37 cellular contexts compared by ENCODE assay signal in the genomic region with DNA sequence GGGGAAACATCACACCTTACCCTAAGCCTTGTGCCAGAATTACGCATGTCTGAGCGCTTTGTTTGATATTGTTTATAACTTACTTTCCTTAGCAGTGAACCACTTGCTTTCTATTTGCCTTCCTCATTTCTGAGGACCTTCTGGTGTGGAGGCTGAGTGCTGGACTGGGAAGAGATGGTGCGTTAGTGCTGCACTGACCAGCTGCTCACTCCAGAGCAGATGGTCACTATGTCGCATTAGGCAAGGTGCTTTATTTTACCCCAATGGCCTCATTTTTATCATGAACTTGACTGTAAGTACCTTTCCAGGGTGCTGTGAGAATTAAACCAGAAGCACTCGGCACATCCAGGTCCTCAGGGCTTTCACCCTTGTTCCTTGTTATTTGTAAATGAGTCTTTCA.
"Had no signal": no experiment of that assay in that cellular context is flagged by ENCODE, and none has a peak within 500 bp of the region (broad histone marks: within the 10 kb centered on the region; RNA-seq: fewer than 3 reads in every experiment).

No MANE protein-coding gene starts in this region.

- H3K4me1 ChIP-seq: adrenal gland, body of pancreas, breast epithelium, colonic mucosa had no signal

- H3K4me1 Mint-ChIP-seq: activated CD4-positive, alpha-beta T cell treated with anti-CD3 and anti-CD28 coated beads for 36 hours; activated CD4-positive, alpha-beta T cell treated with anti-CD3 and anti-CD28 coated beads, Interleukin-2, amount 10 ng/mL, durations not matched to agents 7 days and 5 days had no signal

- H3K27ac ChIP-seq: adrenal gland, body of pancreas, brain microvascular endothelial cell, breast epithelium, colonic mucosa had no signal

- H3K4me3 ChIP-seq: adrenal gland, body of pancreas, breast epithelium, colonic mucosa had no signal

- H3K4me3 Mint-ChIP-seq: activated CD4-positive, alpha-beta memory T cell treated with anti-CD3 and anti-CD28 coated beads, Interleukin-2, amount 10 ng/mL, durations not matched to agents 7 days and 5 days; activated CD4-positive, alpha-beta T cell treated with anti-CD3 and anti-CD28 coated beads for 36 hours; activated CD4-positive, alpha-beta T cell treated with anti-CD3 and anti-CD28 coated beads, Interleukin-2, amount 10 ng/mL, durations not matched to agents 7 days and 5 days; activated CD8-positive, alpha-beta memory T cell treated with anti-CD3 and anti-CD28 coated beads, Interleukin-2, amount 10 ng/mL, durations not matched to agents 7 days and 5 days; activated CD8-positive, alpha-beta T cell treated with anti-CD3 and anti-CD28 coated beads, Interleukin-2, amount 10 ng/mL, durations not matched to agents 7 days and 5 days; activated naive CD4-positive, alpha-beta T cell treated with anti-CD3 and anti-CD28 coated beads for 36 hours; activated naive CD8-positive, alpha-beta T cell treated with anti-CD3 and anti-CD28 coated beads for 36 hours; activated T-cell treated with anti-CD3 and anti-CD28 coated beads, Interleukin-2, amount 50 U/mL, for 24 hours; activated T-cell treated with anti-CD3 and anti-CD28 coated beads, Interleukin-2, amount 50 U/mL, for 72 hours; activated T-helper 1 cell treated with anti-CD3 and anti-CD28 coated beads, Interleukin-12 subunit alpha, Interleukin-12 subunit beta, Interleukin-2, Interleukin-4 antibody, amounts not matched to agents 30 ng/mL and 10 ng/mL and 1 ng/mL, durations not matched to agents 14 hours and 24 hours and 36 hours; activated T-helper 17 cell treated with anti-CD3 and anti-CD28 coated beads, Interleukin-2, amount 50 U/mL, for 72 hours; T-helper 1 cell treated with Interleukin-12 subunit alpha and Interleukin-12 subunit beta and Interleukin-4 antibody, amounts not matched to agents 30 μg/mL and 1 μg/mL, for 36 hours; T-helper 2 cell treated with Interferon-gamma antibody and Interleukin-4, amounts not matched to agents 5 μg/mL and 100 μg/mL, for 36 hours; WTC11 had no signal

- H3K9me3 Mint-ChIP-seq: activated CD4-positive, alpha-beta memory T cell treated with anti-CD3 and anti-CD28 coated beads, Interleukin-2, amount 10 ng/mL, durations not matched to agents 7 days and 5 days; activated CD4-positive, alpha-beta T cell treated with anti-CD3 and anti-CD28 coated beads, Interleukin-2, amount 10 ng/mL, durations not matched to agents 7 days and 5 days; activated naive CD4-positive, alpha-beta T cell treated with anti-CD3 and anti-CD28 coated beads for 36 hours; activated naive CD4-positive, alpha-beta T cell treated with anti-CD3 and anti-CD28 coated beads, Interleukin-2, amount 50 U/mL, for 72 hours; activated naive CD8-positive, alpha-beta T cell treated with anti-CD3 and anti-CD28 coated beads for 36 hours; activated T-cell treated with anti-CD3 and anti-CD28 coated beads, Interleukin-2, amount 50 U/mL, for 24 hours; activated T-cell treated with anti-CD3 and anti-CD28 coated beads, Interleukin-2, amount 50 U/mL, for 72 hours; activated T-helper 1 cell treated with anti-CD3 and anti-CD28 coated beads, Interleukin-12 subunit alpha, Interleukin-12 subunit beta, Interleukin-2, Interleukin-4 antibody, amounts not matched to agents 30 ng/mL and 10 ng/mL and 1 ng/mL, durations not matched to agents 14 hours and 24 hours and 36 hours; activated T-helper 17 cell treated with anti-CD3 and anti-CD28 coated beads, Interleukin-2, amount 50 U/mL, for 72 hours; T-helper 1 cell treated with Interleukin-12 subunit alpha and Interleukin-12 subunit beta and Interleukin-4 antibody, amounts not matched to agents 30 μg/mL and 1 μg/mL, for 36 hours; T-helper 2 cell treated with Interferon-gamma antibody and Interleukin-4, amounts not matched to agents 5 μg/mL and 100 μg/mL, for 36 hours; WTC11 had no signal

- H3K27me3 ChIP-seq: adrenal gland, body of pancreas, brain microvascular endothelial cell, breast epithelium, colonic mucosa had no signal

- ATAC-seq: activated CD4-positive, alpha-beta T cell treated with anti-CD3 and anti-CD28 coated beads for 36 hours; activated CD4-positive, CD25-positive, alpha-beta regulatory T cell treated with anti-CD3 and anti-CD28 coated beads, Interleukin-2, amount 50 U/mL, for 24 hours; activated CD8-positive, alpha-beta memory T cell treated with anti-CD3 and anti-CD28 coated beads, Interleukin-2, amount 10 ng/mL, durations not matched to agents 7 days and 5 days; activated CD8-positive, alpha-beta T cell treated with anti-CD3 and anti-CD28 coated beads, Interleukin-2, amount 10 ng/mL, durations not matched to agents 7 days and 5 days; activated naive CD4-positive, alpha-beta T cell treated with anti-CD3 and anti-CD28 coated beads, Interleukin-2, amount 50 U/mL, for 72 hours; activated T-cell treated with anti-CD3 and anti-CD28 coated beads, Interleukin-2, amount 50 U/mL, for 72 hours; activated T-helper 17 cell treated with anti-CD3 and anti-CD28 coated beads, Interleukin-2, amount 50 U/mL, for 72 hours; body of pancreas; WTC11 had no signal

- H3K36me3 ChIP-seq: adrenal gland, brain microvascular endothelial cell, breast epithelium, colonic mucosa had no signal

- DNase-seq: activated CD4-positive, alpha-beta memory T cell treated with anti-CD3 and anti-CD28 coated beads, Interleukin-2, amount 10 ng/mL, durations not matched to agents 7 days and 5 days; activated CD4-positive, alpha-beta T cell treated with anti-CD3 and anti-CD28 coated beads for 1 hour; activated CD4-positive, alpha-beta T cell treated with anti-CD3 and anti-CD28 coated beads for 36 hours; activated CD4-positive, alpha-beta T cell treated with anti-CD3 and anti-CD28 coated beads for 48 hours; activated CD4-positive, alpha-beta T cell treated with anti-CD3 and anti-CD28 coated beads, Interleukin-2, amount 10 ng/mL, durations not matched to agents 7 days and 5 days; activated CD4-positive, alpha-beta T cell treated with anti-CD3 and anti-CD28 coated beads, Interleukin-2, amount 50 U/mL, for 48 hours; activated CD4-positive, CD25-positive, alpha-beta regulatory T cell; activated CD8-positive, alpha-beta memory T cell treated with anti-CD3 and anti-CD28 coated beads for 24 hours; activated CD8-positive, alpha-beta memory T cell treated with anti-CD3 and anti-CD28 coated beads, Interleukin-2, amount 10 ng/mL, durations not matched to agents 7 days and 5 days; activated CD8-positive, alpha-beta memory T cell treated with anti-CD3 and anti-CD28 coated beads, Interleukin-2, amount 50 U/mL, for 48 hours; activated CD8-positive, alpha-beta T cell treated with anti-CD3 and anti-CD28 coated beads, Interleukin-2, amount 10 ng/mL, durations not matched to agents 7 days and 5 days; activated effector memory CD4-positive, alpha-beta T cell treated with anti-CD3 and anti-CD28 coated beads, Interleukin-2, amount 50 U/mL, for 16 hours; activated gamma-delta T cell treated with Interleukin-2 at 50 U/mL for 16 hours; activated naive CD4-positive, alpha-beta T cell; activated naive CD4-positive, alpha-beta T cell treated with anti-CD3 and anti-CD28 coated beads for 36 hours; activated naive CD4-positive, alpha-beta T cell treated with anti-CD3 and anti-CD28 coated beads, Interleukin-2, amount 50 U/mL, for 16 hours; activated naive CD8-positive, alpha-beta T cell treated with anti-CD3 and anti-CD28 coated beads for 36 hours; activated T-cell treated with anti-CD3 and anti-CD28 coated beads, Interleukin-2, amount 50 U/mL, for 24 hours; activated T-cell treated with anti-CD3 and anti-CD28 coated beads, Interleukin-2, amount 50 U/mL, for 72 hours; adrenal gland; amniotic stem cell; aorta; body of pancreas; brain microvascular endothelial cell; central memory CD4-positive, alpha-beta T cell; cerebellar nuclear complex; colonic mucosa; T-helper 2 cell; T-helper 9 cell had no signal

- H3K27ac Mint-ChIP-seq: activated CD4-positive, alpha-beta memory T cell treated with anti-CD3 and anti-CD28 coated beads, Interleukin-2, amount 10 ng/mL, durations not matched to agents 7 days and 5 days; activated CD4-positive, alpha-beta T cell treated with anti-CD3 and anti-CD28 coated beads for 36 hours; activated CD4-positive, alpha-beta T cell treated with anti-CD3 and anti-CD28 coated beads, Interleukin-2, amount 10 ng/mL, durations not matched to agents 7 days and 5 days; activated CD8-positive, alpha-beta memory T cell treated with anti-CD3 and anti-CD28 coated beads, Interleukin-2, amount 10 ng/mL, durations not matched to agents 7 days and 5 days; activated CD8-positive, alpha-beta T cell treated with anti-CD3 and anti-CD28 coated beads, Interleukin-2, amount 10 ng/mL, durations not matched to agents 7 days and 5 days; activated naive CD4-positive, alpha-beta T cell treated with anti-CD3 and anti-CD28 coated beads for 36 hours; activated naive CD4-positive, alpha-beta T cell treated with anti-CD3 and anti-CD28 coated beads, Interleukin-2, amount 50 U/mL, for 72 hours; activated naive CD8-positive, alpha-beta T cell treated with anti-CD3 and anti-CD28 coated beads for 36 hours; activated T-cell treated with anti-CD3 and anti-CD28 coated beads, Interleukin-2, amount 50 U/mL, for 24 hours; activated T-cell treated with anti-CD3 and anti-CD28 coated beads, Interleukin-2, amount 50 U/mL, for 72 hours; activated T-helper 1 cell treated with anti-CD3 and anti-CD28 coated beads, Interleukin-12 subunit alpha, Interleukin-12 subunit beta, Interleukin-2, Interleukin-4 antibody, amounts not matched to agents 30 ng/mL and 10 ng/mL and 1 ng/mL, durations not matched to agents 14 hours and 24 hours and 36 hours; activated T-helper 17 cell treated with anti-CD3 and anti-CD28 coated beads, Interleukin-2, amount 50 U/mL, for 72 hours; T-helper 1 cell treated with Interleukin-12 subunit alpha and Interleukin-12 subunit beta and Interleukin-4 antibody, amounts not matched to agents 30 μg/mL and 1 μg/mL, for 36 hours; T-helper 2 cell treated with Interferon-gamma antibody and Interleukin-4, amounts not matched to agents 5 μg/mL and 100 μg/mL, for 36 hours; WTC11 had no signal

- H3K36me3 Mint-ChIP-seq: activated CD8-positive, alpha-beta memory T cell treated with anti-CD3 and anti-CD28 coated beads, Interleukin-2, amount 10 ng/mL, durations not matched to agents 7 days and 5 days; activated naive CD4-positive, alpha-beta T cell treated with anti-CD3 and anti-CD28 coated beads, Interleukin-2, amount 50 U/mL, for 72 hours; activated naive CD8-positive, alpha-beta T cell treated with anti-CD3 and anti-CD28 coated beads for 36 hours; WTC11 had no signal
